Comparison of ENCODE assay signal across 27 cellular contexts in genomic region chr14:37665951-37666350, GRCh38.
"Had no signal": no experiment of that assay in that cellular context is flagged by ENCODE, and none has a peak within 500 bp of the region (broad histone marks: within the 10 kb centered on the region; RNA-seq: fewer than 3 reads in every experiment).

No MANE protein-coding gene starts in this region.

- H3K9me3 ChIP-seq: suprapubic skin, testis, thyroid gland, uterus had no signal

- FAIRE-seq: urothelium cell line had no signal

- H3K27me3 ChIP-seq: stomach, suprapubic skin, testis, thyroid gland, tibial artery, tibial nerve, transverse colon, upper lobe of left lung, upper lobe of right lung, uterus, vagina had no signal

- H3K4me3 ChIP-seq: stomach, suprapubic skin, testis, thoracic aorta, thyroid gland, tibial artery, tibial nerve, transverse colon, upper lobe of left lung, upper lobe of right lung, uterus, vagina had no signal

- H3K4me1 ChIP-seq: stomach, suprapubic skin, testis, thyroid gland, tibial artery, tibial nerve, transverse colon, upper lobe of left lung, upper lobe of right lung, uterus, vagina had no signal

- H3K27ac ChIP-seq: stomach, suprapubic skin, testis, thoracic aorta, thyroid gland, tibial artery, tibial nerve, transverse colon, upper lobe of left lung, upper lobe of right lung, uterus, vagina had no signal

- ATAC-seq: stimulated activated effector memory CD8-positive, alpha-beta T cell treated with anti-CD3 and anti-CD28 coated beads, Interleukin-12 subunit alpha, Interleukin-12 subunit beta, amount 100 ng/mL, for 72 hours; stimulated activated memory B cell treated with anti-CD40 and anti-IgM and Interleukin-4, amounts not matched to agents 10 μg/mL and 1 μg/mL and 100 μg/mL, for 72 hours; stimulated activated naive B cell treated with anti-CD40 and anti-IgM and Interleukin-4, amounts not matched to agents 10 μg/mL and 1 μg/mL and 100 μg/mL, for 72 hours; stimulated activated naive CD8-positive, alpha-beta T cell treated with anti-CD3 and anti-CD28 coated beads, Interleukin-15, amount 100 ng/mL, for 72 hours; stimulated activated naive CD8-positive, alpha-beta T cell treated with anti-CD3 and anti-CD28 coated beads, Interleukin-15, Interleukin-2, amounts not matched to agents 100 U/mL and 50 U/mL, for 24 hours; upper lobe of right lung had no signal

- H3K36me3 ChIP-seq: stomach, suprapubic skin, thoracic aorta, thyroid gland, tibial artery, tibial nerve, transverse colon, upper lobe of left lung, upper lobe of right lung, uterus, vagina had no signal

- DNase-seq: stimulated activated CD4-positive, alpha-beta T cell treated with anti-CD3 and anti-CD28 coated beads, Interleukin-2, amount 100 ng/mL, for 48 hours; stimulated activated CD4-positive, alpha-beta T cell treated with anti-CD3 and anti-CD28 coated beads, Interleukin-4, amount 100 ng/mL, for 1 hour; stimulated activated CD4-positive, alpha-beta T cell treated with anti-CD3 and anti-CD28 coated beads, Interleukin-4, amount 100 ng/mL, for 24 hours; stimulated activated CD4-positive, alpha-beta T cell treated with anti-CD3 and anti-CD28 coated beads, Interleukin-4, amount 100 ng/mL, for 4 hours; stimulated activated CD8-positive, alpha-beta memory T cell treated with anti-CD3 and anti-CD28 coated beads, Interleukin-4, amount 100 ng/mL, for 48 hours; stimulated activated naive B cell treated with anti-CD40 and anti-IgM and Interleukin-4, amounts not matched to agents 10 μg/mL and 1 μg/mL and 100 μg/mL, for 72 hours; stimulated activated naive CD4-positive, alpha-beta T cell; stimulated activated naive CD4-positive, alpha-beta T cell treated with Interleukin-2 at 50 U/mL for 16 hours; stimulated activated naive CD8-positive, alpha-beta T cell treated with anti-CD3 and anti-CD28 coated beads, Interleukin-15, amount 100 ng/mL, for 72 hours; stimulated activated naive CD8-positive, alpha-beta T cell treated with anti-CD3 and anti-CD28 coated beads, Interleukin-15, Interleukin-2, amounts not matched to agents 100 U/mL and 50 U/mL, for 24 hours; stomach; substantia nigra; testis; thyroid gland; tibial artery; transverse colon; trophoblast cell; upper lobe of left lung; upper lobe of right lung; uterus had no signal
